In genomic region chr22:28903080-28903479, GRCh38 we compare ENCODE assay signal across 1 cellular context.
TF ChIP-seq lines count a peak whose summit lies in the region.

No MANE protein-coding gene starts in this region.

TF ChIP-seq in HepG2, 621 proteins besides CTCF, POLR2A, EP300 and RAD21 (continued from another document and continues in another):
- TF ChIP-seq HNRNPUL1 (IDR thresholded peaks at IDR 0.05; ENCODE audit: low read depth, low read length) (no peak), SKIL (CRISPR knock-in tag; IDR thresholded peaks at IDR 0.05; ENCODE audit: borderline replicate concordance) (peak; percentile 50; the same call in 1 of the 2 replicates), SCMH1 (CRISPR knock-in tag; IDR thresholded peaks at IDR 0.05; ENCODE audit: borderline replicate concordance) (no peak), HDAC2 (CRISPR knock-in tag; IDR thresholded peaks at IDR 0.05) (peak; percentile 50; the same call in 1 of the 2 replicates), ZNF737 (CRISPR knock-in tag; IDR thresholded peaks at IDR 0.05; ENCODE audit: borderline replicate concordance) (no peak), ZNF260 (CRISPR knock-in tag; IDR thresholded peaks at IDR 0.05; ENCODE audit: borderline replicate concordance, low read depth) (no peak), TOPORS (CRISPR knock-in tag; IDR thresholded peaks at IDR 0.05) (no peak), CEBPB (IDR thresholded peaks at IDR 0.05; ENCODE audit: borderline replicate concordance, low read depth, low read length) (no peak), SOX6 (IDR thresholded peaks at IDR 0.05) (no peak), SOX6 (CRISPR knock-in tag; IDR thresholded peaks at IDR 0.05) (peak; percentile 52), HIC2 (CRISPR knock-in tag; IDR thresholded peaks at IDR 0.05; ENCODE audit: low read depth) (no peak), ERF (CRISPR knock-in tag; IDR thresholded peaks at IDR 0.05) (0 out of 2 replicates have a peak, but pooled peaks have one; percentile 24), TBL1XR1 (IDR thresholded peaks at IDR 0.05; ENCODE audit: borderline replicate concordance, low read length, partially characterized antibody) (no peak), MAFG (CRISPR knock-in tag; IDR thresholded peaks at IDR 0.05) (no peak), ZNF263 (CRISPR knock-in tag; IDR thresholded peaks at IDR 0.05) (no peak), ZNF891 (CRISPR knock-in tag; IDR thresholded peaks at IDR 0.05) (no peak), ZNF563 (CRISPR knock-in tag; IDR thresholded peaks at IDR 0.05) (no peak), ZNF432 (CRISPR knock-in tag; IDR thresholded peaks at IDR 0.05; ENCODE audit: borderline replicate concordance) (no peak), BATF2 (CRISPR knock-in tag; IDR thresholded peaks at IDR 0.05) (no peak), GABPA (IDR thresholded peaks at IDR 0.05; ENCODE audit: low read depth, low read length) (no peak), GABPA (CRISPR knock-in tag; IDR thresholded peaks at IDR 0.05; ENCODE audit: low read depth) (peak; percentile 35; the same call in 1 of the 2 replicates), BRD4 (CRISPR knock-in tag; IDR thresholded peaks at IDR 0.05) (0 out of 2 replicates have a peak, but pooled peaks have one; percentile 42), NFYC (CRISPR knock-in tag; IDR thresholded peaks at IDR 0.05) (no peak), BHLHE40 (IDR thresholded peaks at IDR 0.05; ENCODE audit: low read length) (peak; percentile 93), ATF7 (IDR thresholded peaks at IDR 0.05) (no peak), ATF7 (CRISPR knock-in tag; IDR thresholded peaks at IDR 0.05) (no peak), ZNF703 (CRISPR knock-in tag; IDR thresholded peaks at IDR 0.05; ENCODE audit: borderline replicate concordance) (no peak), KAT2B (IDR thresholded peaks at IDR 0.05; ENCODE audit: borderline replicate concordance, low read depth, low read length) (no peak), ZNF331 (CRISPR knock-in tag; IDR thresholded peaks at IDR 0.05) (no peak), ZNF564 (CRISPR knock-in tag; IDR thresholded peaks at IDR 0.05) (no peak), KDM1A (CRISPR knock-in tag; IDR thresholded peaks at IDR 0.05) (no peak), ZBTB21 (CRISPR knock-in tag; IDR thresholded peaks at IDR 0.05) (no peak), ZFY (CRISPR knock-in tag; IDR thresholded peaks at IDR 0.05) (peak; percentile 55), ZBTB3 (CRISPR knock-in tag; IDR thresholded peaks at IDR 0.05; ENCODE audit: borderline replicate concordance, low read depth) (no peak), GFI1 (CRISPR knock-in tag; IDR thresholded peaks at IDR 0.05; ENCODE audit: borderline replicate concordance) (no peak), ZNF569 (CRISPR knock-in tag; IDR thresholded peaks at IDR 0.05; ENCODE audit: borderline replicate concordance) (no peak), REXO4 (CRISPR knock-in tag; IDR thresholded peaks at IDR 0.05; ENCODE audit: borderline replicate concordance) (no peak), GABPB1 (CRISPR knock-in tag; IDR thresholded peaks at IDR 0.05) (peak; percentile 35; the same call in 1 of the 2 replicates), BCLAF1 (IDR thresholded peaks at IDR 0.05) (no peak), SIX1 (CRISPR knock-in tag; IDR thresholded peaks at IDR 0.05; ENCODE audit: borderline replicate concordance) (no peak), ZNF816 (CRISPR knock-in tag; IDR thresholded peaks at IDR 0.05; ENCODE audit: borderline replicate concordance) (no peak), ZNF589 (CRISPR knock-in tag; conservative IDR thresholded peaks at IDR 0.05) (no peak), KDM5B (CRISPR knock-in tag; IDR thresholded peaks at IDR 0.05; ENCODE audit: borderline replicate concordance) (0 out of 2 replicates have a peak, but pooled peaks have one; percentile 30), ZNF382 (CRISPR knock-in tag; IDR thresholded peaks at IDR 0.05; ENCODE audit: borderline replicate concordance) (no peak), NCOA2 (CRISPR knock-in tag; IDR thresholded peaks at IDR 0.05) (no peak), JDP2 (CRISPR knock-in tag; IDR thresholded peaks at IDR 0.05; ENCODE audit: borderline replicate concordance) (no peak), HOMEZ (CRISPR knock-in tag; IDR thresholded peaks at IDR 0.05; ENCODE audit: low read depth) (no peak)
- TF ChIP-seq, protein P1, sequence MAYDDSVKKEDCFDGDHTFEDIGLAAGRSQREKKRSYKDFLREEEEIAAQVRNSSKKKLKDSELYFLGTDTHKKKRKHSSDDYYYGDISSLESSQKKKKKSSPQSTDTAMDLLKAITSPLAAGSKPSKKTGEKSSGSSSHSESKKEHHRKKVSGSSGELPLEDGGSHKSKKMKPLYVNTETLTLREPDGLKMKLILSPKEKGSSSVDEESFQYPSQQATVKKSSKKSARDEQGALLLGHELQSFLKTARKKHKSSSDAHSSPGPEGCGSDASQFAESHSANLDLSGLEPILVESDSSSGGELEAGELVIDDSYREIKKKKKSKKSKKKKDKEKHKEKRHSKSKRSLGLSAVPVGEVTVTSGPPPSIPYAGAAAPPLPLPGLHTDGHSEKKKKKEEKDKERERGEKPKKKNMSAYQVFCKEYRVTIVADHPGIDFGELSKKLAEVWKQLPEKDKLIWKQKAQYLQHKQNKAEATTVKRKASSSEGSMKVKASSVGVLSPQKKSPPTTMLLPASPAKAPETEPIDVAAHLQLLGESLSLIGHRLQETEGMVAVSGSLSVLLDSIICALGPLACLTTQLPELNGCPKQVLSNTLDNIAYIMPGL (CRISPR knock-in tag; IDR thresholded peaks at IDR 0.05; ENCODE audit: borderline replicate concordance in 1 of 2, low read depth in 1 of 2): no peak
- TF ChIP-seq, protein P2, sequence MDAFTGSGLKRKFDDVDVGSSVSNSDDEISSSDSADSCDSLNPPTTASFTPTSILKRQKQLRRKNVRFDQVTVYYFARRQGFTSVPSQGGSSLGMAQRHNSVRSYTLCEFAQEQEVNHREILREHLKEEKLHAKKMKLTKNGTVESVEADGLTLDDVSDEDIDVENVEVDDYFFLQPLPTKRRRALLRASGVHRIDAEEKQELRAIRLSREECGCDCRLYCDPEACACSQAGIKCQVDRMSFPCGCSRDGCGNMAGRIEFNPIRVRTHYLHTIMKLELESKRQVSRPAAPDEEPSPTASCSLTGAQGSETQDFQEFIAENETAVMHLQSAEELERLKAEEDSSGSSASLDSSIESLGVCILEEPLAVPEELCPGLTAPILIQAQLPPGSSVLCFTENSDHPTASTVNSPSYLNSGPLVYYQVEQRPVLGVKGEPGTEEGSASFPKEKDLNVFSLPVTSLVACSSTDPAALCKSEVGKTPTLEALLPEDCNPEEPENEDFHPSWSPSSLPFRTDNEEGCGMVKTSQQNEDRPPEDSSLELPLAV (CRISPR knock-in tag; conservative IDR thresholded peaks at IDR 0.05; ENCODE audit: low read depth): no peak
- TF ChIP-seq, protein P3, sequence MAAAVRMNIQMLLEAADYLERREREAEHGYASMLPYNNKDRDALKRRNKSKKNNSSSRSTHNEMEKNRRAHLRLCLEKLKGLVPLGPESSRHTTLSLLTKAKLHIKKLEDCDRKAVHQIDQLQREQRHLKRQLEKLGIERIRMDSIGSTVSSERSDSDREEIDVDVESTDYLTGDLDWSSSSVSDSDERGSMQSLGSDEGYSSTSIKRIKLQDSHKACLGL (CRISPR knock-in tag; IDR thresholded peaks at IDR 0.05): no peak
- TF ChIP-seq, protein P4, sequence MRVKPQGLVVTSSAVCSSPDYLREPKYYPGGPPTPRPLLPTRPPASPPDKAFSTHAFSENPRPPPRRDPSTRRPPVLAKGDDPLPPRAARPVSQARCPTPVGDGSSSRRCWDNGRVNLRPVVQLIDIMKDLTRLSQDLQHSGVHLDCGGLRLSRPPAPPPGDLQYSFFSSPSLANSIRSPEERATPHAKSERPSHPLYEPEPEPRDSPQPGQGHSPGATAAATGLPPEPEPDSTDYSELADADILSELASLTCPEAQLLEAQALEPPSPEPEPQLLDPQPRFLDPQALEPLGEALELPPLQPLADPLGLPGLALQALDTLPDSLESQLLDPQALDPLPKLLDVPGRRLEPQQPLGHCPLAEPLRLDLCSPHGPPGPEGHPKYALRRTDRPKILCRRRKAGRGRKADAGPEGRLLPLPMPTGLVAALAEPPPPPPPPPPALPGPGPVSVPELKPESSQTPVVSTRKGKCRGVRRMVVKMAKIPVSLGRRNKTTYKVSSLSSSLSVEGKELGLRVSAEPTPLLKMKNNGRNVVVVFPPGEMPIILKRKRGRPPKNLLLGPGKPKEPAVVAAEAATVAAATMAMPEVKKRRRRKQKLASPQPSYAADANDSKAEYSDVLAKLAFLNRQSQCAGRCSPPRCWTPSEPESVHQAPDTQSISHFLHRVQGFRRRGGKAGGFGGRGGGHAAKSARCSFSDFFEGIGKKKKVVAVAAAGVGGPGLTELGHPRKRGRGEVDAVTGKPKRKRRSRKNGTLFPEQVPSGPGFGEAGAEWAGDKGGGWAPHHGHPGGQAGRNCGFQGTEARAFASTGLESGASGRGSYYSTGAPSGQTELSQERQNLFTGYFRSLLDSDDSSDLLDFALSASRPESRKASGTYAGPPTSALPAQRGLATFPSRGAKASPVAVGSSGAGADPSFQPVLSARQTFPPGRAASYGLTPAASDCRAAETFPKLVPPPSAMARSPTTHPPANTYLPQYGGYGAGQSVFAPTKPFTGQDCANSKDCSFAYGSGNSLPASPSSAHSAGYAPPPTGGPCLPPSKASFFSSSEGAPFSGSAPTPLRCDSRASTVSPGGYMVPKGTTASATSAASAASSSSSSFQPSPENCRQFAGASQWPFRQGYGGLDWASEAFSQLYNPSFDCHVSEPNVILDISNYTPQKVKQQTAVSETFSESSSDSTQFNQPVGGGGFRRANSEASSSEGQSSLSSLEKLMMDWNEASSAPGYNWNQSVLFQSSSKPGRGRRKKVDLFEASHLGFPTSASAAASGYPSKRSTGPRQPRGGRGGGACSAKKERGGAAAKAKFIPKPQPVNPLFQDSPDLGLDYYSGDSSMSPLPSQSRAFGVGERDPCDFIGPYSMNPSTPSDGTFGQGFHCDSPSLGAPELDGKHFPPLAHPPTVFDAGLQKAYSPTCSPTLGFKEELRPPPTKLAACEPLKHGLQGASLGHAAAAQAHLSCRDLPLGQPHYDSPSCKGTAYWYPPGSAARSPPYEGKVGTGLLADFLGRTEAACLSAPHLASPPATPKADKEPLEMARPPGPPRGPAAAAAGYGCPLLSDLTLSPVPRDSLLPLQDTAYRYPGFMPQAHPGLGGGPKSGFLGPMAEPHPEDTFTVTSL (CRISPR knock-in tag; IDR thresholded peaks at IDR 0.05; ENCODE audit: borderline replicate concordance): no peak
